ENCODE assay signal across 1 cellular context in genomic region chr12:100955139-100955538, GRCh38.
TF ChIP-seq lines count a peak whose summit lies in the region.

No MANE protein-coding gene starts in this region.

TF ChIP-seq in HepG2, 621 proteins besides CTCF, POLR2A, EP300 and RAD21 (continued from another document):
- TF ChIP-seq, protein P1, sequence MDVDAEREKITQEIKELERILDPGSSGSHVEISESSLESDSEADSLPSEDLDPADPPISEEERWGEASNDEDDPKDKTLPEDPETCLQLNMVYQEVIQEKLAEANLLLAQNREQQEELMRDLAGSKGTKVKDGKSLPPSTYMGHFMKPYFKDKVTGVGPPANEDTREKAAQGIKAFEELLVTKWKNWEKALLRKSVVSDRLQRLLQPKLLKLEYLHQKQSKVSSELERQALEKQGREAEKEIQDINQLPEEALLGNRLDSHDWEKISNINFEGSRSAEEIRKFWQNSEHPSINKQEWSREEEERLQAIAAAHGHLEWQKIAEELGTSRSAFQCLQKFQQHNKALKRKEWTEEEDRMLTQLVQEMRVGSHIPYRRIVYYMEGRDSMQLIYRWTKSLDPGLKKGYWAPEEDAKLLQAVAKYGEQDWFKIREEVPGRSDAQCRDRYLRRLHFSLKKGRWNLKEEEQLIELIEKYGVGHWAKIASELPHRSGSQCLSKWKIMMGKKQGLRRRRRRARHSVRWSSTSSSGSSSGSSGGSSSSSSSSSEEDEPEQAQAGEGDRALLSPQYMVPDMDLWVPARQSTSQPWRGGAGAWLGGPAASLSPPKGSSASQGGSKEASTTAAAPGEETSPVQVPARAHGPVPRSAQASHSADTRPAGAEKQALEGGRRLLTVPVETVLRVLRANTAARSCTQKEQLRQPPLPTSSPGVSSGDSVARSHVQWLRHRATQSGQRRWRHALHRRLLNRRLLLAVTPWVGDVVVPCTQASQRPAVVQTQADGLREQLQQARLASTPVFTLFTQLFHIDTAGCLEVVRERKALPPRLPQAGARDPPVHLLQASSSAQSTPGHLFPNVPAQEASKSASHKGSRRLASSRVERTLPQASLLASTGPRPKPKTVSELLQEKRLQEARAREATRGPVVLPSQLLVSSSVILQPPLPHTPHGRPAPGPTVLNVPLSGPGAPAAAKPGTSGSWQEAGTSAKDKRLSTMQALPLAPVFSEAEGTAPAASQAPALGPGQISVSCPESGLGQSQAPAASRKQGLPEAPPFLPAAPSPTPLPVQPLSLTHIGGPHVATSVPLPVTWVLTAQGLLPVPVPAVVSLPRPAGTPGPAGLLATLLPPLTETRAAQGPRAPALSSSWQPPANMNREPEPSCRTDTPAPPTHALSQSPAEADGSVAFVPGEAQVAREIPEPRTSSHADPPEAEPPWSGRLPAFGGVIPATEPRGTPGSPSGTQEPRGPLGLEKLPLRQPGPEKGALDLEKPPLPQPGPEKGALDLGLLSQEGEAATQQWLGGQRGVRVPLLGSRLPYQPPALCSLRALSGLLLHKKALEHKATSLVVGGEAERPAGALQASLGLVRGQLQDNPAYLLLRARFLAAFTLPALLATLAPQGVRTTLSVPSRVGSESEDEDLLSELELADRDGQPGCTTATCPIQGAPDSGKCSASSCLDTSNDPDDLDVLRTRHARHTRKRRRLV (CRISPR knock-in tag; IDR thresholded peaks at IDR 0.05) = no peak
